In the genomic region with DNA sequence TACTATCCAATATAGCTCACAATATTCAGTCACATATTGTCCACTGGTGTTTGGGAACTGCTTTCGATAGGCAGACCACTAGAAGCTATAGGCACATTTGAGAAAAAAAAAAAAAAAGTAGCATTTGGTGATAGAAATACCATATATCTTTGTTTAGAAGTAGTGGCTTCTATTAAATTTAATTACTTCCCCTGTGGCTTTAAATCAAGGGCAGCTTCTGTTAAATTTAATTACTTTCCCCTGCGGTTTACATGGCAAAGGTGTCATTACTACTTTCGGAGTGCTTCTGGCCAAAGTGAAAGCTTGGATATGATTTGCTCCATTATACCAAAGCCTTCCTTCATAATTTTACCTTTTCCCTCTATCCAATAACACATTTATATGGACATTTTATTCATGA, we compare ENCODE assay signal across 32 cellular contexts.
DNase-seq lines count a peak whose midpoint lies in the region; ATAC-seq and TF ChIP-seq lines count a peak whose summit lies in the region.
"Had no signal": no experiment of that assay in that cellular context is flagged by ENCODE, and none has a peak within 500 bp of the region (broad histone marks: within the 10 kb centered on the region; RNA-seq: fewer than 3 reads in every experiment).

No MANE protein-coding gene starts in this region.

- CTCF ChIA-PET in HEK293 (lab: Yijun Ruan, JAX) = no interaction called here

- no peak for ATAC-seq in HG02610 (IDR thresholded peaks at IDR 0.05; ENCODE audit: unreplicated experiment)
- ATAC-seq: activated CD4-positive, alpha-beta T cell treated with anti-CD3 and anti-CD28 coated beads for 36 hours; activated CD8-positive, alpha-beta T cell treated with anti-CD3 and anti-CD28 coated beads for 36 hours; body of pancreas; CD8-positive, alpha-beta T cell; foreskin keratinocyte; GM12878; heart left ventricle; left ventricle myocardium superior; mucosa of descending colon; natural killer cell treated with Interleukin-12 subunit alpha and Interleukin-12 subunit beta and Interleukin-15 and Interleukin-18, amount 100 ng/mL, for 72 hours; PC-3; stimulated activated effector memory CD8-positive, alpha-beta T cell treated with anti-CD3 and anti-CD28 coated beads, Interleukin-12 subunit alpha, Interleukin-12 subunit beta, amount 100 ng/mL, for 72 hours had no signal

- H3K27me3 ChIP-seq in endocrine pancreas (ENCODE audit: control insufficient read depth, insufficient read depth, low read length) = no peaks in the 10 kb centered on the region
- H3K27me3 ChIP-seq: body of pancreas, esophagus squamous epithelium, heart left ventricle, tibial nerve had no signal

- H3K4me1 ChIP-seq in HEK293 (ENCODE audit: control insufficient read depth, insufficient read depth, low read length) (peaks cover 16% of the 10 kb centered on the region; the same call in 1 of the 2 replicates), endocrine pancreas (ENCODE audit: control insufficient read depth, insufficient read depth, low read length) (peaks cover 6% of the 10 kb centered on the region)
- H3K4me1 ChIP-seq: esophagus squamous epithelium, foreskin keratinocyte, heart left ventricle had no signal

- H3K9me3 ChIP-seq in HEK293 (ENCODE audit: control insufficient read depth, insufficient read depth, low read depth, low read length) = no peaks in the 10 kb centered on the region
- H3K9me3 ChIP-seq in endocrine pancreas (ENCODE audit: control insufficient read depth, low read length) = no peaks in the 10 kb centered on the region
- H3K9me3 ChIP-seq: body of pancreas, esophagus squamous epithelium, heart left ventricle, mucosa of descending colon, tibial nerve had no signal

- POLR2A ChIA-PET in HEK293 (lab: Yijun Ruan, JAX) = interaction anchor here (0.7 kb wide), 1 partner anchor 1790 kb away, joined by 4 read pairs; no protein-coding TSS in a partner anchor

- no peak overlapping the region for H3K9ac ChIP-seq in endocrine pancreas (ENCODE audit: control insufficient read depth, insufficient read depth, low read length)

- H3K36me3 ChIP-seq in HEK293 (ENCODE audit: control insufficient read depth in 2 of 2, insufficient read depth in 1 of 2, low read length in 2 of 2) = no peaks in the 10 kb centered on the region
- no peaks in the 10 kb centered on the region for H3K36me3 ChIP-seq in endocrine pancreas (ENCODE audit: control insufficient read depth, insufficient read depth, low read length)
- H3K36me3 ChIP-seq: esophagus squamous epithelium, heart left ventricle, tibial nerve had no signal

- H3K4me3 ChIP-seq in HEK293 (ENCODE audit: low read depth, low read length) (no peak overlapping the region), endocrine pancreas (ENCODE audit: control insufficient read depth, insufficient read depth, low read length) (peak overlapping the region; percentile 74)
- H3K4me3 ChIP-seq: body of pancreas, esophagus squamous epithelium, GM12878, heart left ventricle, mucosa of descending colon, tibial nerve had no signal

- H3K27ac ChIP-seq in HEK293 (ENCODE audit: extremely low read depth, low read depth, low read length) = no peak overlapping the region
- H3K27ac ChIP-seq: body of pancreas, esophagus squamous epithelium, foreskin keratinocyte, heart left ventricle, tibial nerve had no signal

- DNase-seq in NCI-H1694 treated with DMSO at 0.1 percent for 48 hours (lab: John Stamatoyannopoulos, UW) = peak; percentile 21
- no peak for DNase-seq in NCI-H1694 (lab: John Stamatoyannopoulos, UW)
- peak; percentile 91 for DNase-seq in NOMO-1 treated with DMSO at 0.1 percent for 48 hours (lab: John Stamatoyannopoulos, UW; ENCODE audit: unreplicated experiment)
- no peak for DNase-seq in midbrain (lab: John Stamatoyannopoulos, UW)
- no peak for DNase-seq in cerebellum (ENCODE audit: low spot score)
- DNase-seq: activated CD4-positive, alpha-beta T cell treated with anti-CD3 and anti-CD28 coated beads for 36 hours; activated CD8-positive, alpha-beta memory T cell treated with anti-CD3 and anti-CD28 coated beads, Interleukin-2, amount 50 U/mL, for 48 hours; activated CD8-positive, alpha-beta T cell treated with anti-CD3 and anti-CD28 coated beads for 36 hours; activated naive CD4-positive, alpha-beta T cell treated with anti-CD3 and anti-CD28 coated beads for 36 hours; body of pancreas; CD8-positive, alpha-beta T cell; cerebellar nuclear complex; esophagus squamous epithelium; foreskin keratinocyte; H9; heart left ventricle; islet precursor cell; left ventricle myocardium superior; mucosa of descending colon; MV-4-11; NCI-H1930; NCI-H2227 treated with DMSO at 0.1 percent for 48 hours; NCI-H526; PC-3; stimulated activated CD4-positive, alpha-beta T cell treated with anti-CD3 and anti-CD28 coated beads, Interleukin-15, amount 100 ng/mL, for 24 hours had no signal

- TF ChIP-seq CTCF in HEK293 (tag by site-specific recombination; IDR thresholded peaks at IDR 0.05) = no peak

TF ChIP-seq in HEK293, 187 proteins besides CTCF, POLR2A, EP300 and RAD21 (continues in another document):
- TF ChIP-seq ZNF654 (tag by site-specific recombination; IDR thresholded peaks at IDR 0.05; ENCODE audit: low read depth) (no peak), ZNF585B (tag by site-specific recombination; IDR thresholded peaks at IDR 0.05) (no peak), ZBTB20 (tag by site-specific recombination; IDR thresholded peaks at IDR 0.05) (no peak), ZNF24 (tag by site-specific recombination; IDR thresholded peaks at IDR 0.05) (no peak), HOXD13 (CRISPR knock-in tag; IDR thresholded peaks at IDR 0.05; ENCODE audit: borderline replicate concordance) (no peak), ZNF510 (tag by site-specific recombination; IDR thresholded peaks at IDR 0.05; ENCODE audit: insufficient replicate concordance) (no peak), ZNF202 (tag by site-specific recombination; IDR thresholded peaks at IDR 0.05; ENCODE audit: borderline replicate concordance) (no peak), ZNF658 (tag by site-specific recombination; IDR thresholded peaks at IDR 0.05) (no peak), ZNF48 (tag by site-specific recombination; IDR thresholded peaks at IDR 0.05) (no peak), ZBTB8A (tag by site-specific recombination; IDR thresholded peaks at IDR 0.05) (peak; percentile 18; the same call in 1 of the 2 replicates), ZNF560 (tag by site-specific recombination; IDR thresholded peaks at IDR 0.05; ENCODE audit: borderline replicate concordance) (no peak), ZNF830 (tag by site-specific recombination; IDR thresholded peaks at IDR 0.05; ENCODE audit: low read depth) (no peak), ZNF561 (tag by site-specific recombination; IDR thresholded peaks at IDR 0.05; ENCODE audit: borderline replicate concordance) (no peak), ZNF571 (tag by site-specific recombination; IDR thresholded peaks at IDR 0.05) (no peak), ZNF274 (IDR thresholded peaks at IDR 0.05; ENCODE audit: low read length) (no peak), ZNF274 (tag by site-specific recombination; IDR thresholded peaks at IDR 0.05; ENCODE audit: borderline replicate concordance) (no peak), ZNF544 (tag by site-specific recombination; IDR thresholded peaks at IDR 0.05) (no peak), ZNF843 (tag by site-specific recombination; IDR thresholded peaks at IDR 0.05) (peak; percentile 63), ZBTB44 (tag by site-specific recombination; IDR thresholded peaks at IDR 0.05) (peak; percentile 60), FEZF1 (tag by site-specific recombination; IDR thresholded peaks at IDR 0.05) (peak; percentile 56), ZEB2 (tag by site-specific recombination; IDR thresholded peaks at IDR 0.05) (no peak), ZNF366 (tag by site-specific recombination; conservative IDR thresholded peaks at IDR 0.05) (peak; percentile 68), ZNF174 (tag by site-specific recombination; IDR thresholded peaks at IDR 0.05) (no peak)
- TF ChIP-seq, protein P1, sequence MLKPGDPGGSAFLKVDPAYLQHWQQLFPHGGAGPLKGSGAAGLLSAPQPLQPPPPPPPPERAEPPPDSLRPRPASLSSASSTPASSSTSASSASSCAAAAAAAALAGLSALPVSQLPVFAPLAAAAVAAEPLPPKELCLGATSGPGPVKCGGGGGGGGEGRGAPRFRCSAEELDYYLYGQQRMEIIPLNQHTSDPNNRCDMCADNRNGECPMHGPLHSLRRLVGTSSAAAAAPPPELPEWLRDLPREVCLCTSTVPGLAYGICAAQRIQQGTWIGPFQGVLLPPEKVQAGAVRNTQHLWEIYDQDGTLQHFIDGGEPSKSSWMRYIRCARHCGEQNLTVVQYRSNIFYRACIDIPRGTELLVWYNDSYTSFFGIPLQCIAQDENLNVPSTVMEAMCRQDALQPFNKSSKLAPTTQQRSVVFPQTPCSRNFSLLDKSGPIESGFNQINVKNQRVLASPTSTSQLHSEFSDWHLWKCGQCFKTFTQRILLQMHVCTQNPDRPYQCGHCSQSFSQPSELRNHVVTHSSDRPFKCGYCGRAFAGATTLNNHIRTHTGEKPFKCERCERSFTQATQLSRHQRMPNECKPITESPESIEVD (tag by site-specific recombination; IDR thresholded peaks at IDR 0.05) = peak; percentile 73
- TF ChIP-seq, protein P2, sequence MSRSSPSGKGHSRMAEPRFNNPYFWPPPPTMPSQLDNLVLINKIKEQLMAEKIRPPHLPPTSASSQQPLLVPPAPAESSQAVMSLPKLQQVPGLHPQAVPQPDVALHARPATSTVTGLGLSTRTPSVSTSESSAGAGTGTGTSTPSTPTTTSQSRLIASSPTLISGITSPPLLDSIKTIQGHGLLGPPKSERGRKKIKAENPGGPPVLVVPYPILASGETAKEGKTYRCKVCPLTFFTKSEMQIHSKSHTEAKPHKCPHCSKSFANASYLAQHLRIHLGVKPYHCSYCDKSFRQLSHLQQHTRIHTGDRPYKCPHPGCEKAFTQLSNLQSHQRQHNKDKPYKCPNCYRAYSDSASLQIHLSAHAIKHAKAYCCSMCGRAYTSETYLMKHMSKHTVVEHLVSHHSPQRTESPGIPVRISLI (tag by site-specific recombination; IDR thresholded peaks at IDR 0.05) = peak; percentile 57; the same call in 1 of the 2 replicates

Comparison
In these comparisons a context has a peak if more than half of its experiments do, and no peak if none do; other contexts are left out.
1. DNase-seq: peak in NCI-H1694 treated with DMSO at 0.1 percent for 48 hours (single experiment) and NOMO-1 treated with DMSO at 0.1 percent for 48 hours (single experiment); none in NCI-H1694 (single experiment), midbrain (single experiment) and cerebellum (single experiment).